Comparison of ENCODE assay signal across 1 cellular context in the genomic region with DNA sequence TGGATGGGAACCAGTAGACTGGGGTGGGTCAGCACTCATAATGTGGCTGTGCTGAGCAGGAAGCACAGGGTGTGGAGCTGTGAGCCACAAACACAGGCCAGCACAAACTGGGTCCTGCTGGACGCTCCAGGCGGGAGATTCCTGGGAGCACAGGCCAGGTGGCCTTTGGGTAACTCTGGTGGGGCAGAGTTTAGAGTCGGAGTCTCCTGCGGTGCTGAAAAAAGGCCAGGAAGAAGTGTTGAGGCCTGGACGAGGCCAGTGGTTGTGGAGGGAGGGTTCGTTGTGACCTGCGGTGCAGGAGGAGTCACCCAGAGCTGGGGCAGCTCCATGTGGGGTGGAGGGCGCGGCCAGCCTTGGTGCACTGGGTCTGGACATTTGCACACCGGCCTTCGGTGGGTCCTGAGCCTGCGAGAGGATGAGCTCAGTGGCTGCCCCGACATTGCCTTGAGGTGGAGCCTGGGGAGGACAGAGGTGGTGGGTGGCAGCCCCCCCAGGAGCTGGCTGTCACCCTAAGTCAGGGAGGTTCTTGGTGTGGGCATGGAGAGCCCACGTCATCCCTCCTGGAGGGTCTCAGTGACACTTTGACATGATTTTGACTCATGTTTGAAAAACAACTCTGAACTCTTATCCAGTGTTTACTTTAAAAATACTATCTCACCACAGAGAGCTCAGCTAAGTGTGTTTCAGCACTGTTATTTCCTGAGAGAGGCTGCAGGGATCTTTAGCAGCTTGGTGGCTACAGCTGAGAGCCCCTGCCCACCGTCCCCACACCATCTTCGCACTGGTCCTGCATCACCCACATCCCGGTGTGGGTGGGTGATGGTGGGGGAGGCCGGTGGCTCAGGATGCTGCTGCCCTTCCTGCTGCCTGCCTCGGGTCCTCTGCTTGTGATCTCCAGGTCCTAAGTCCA.
A peak's percentile ranks its signal among the peaks of the same experiment; 100 is the strongest.
TF ChIP-seq lines count a peak whose summit lies in the region.

No MANE protein-coding gene starts in this region.

TF ChIP-seq in HepG2, 621 proteins besides CTCF, POLR2A, EP300 and RAD21 (continued from another document and continues in another):
- TF ChIP-seq HDAC1 (CRISPR knock-in tag; IDR thresholded peaks at IDR 0.05) (no peak; the same call in 1 of the 2 replicates), ZFP36L1 (CRISPR knock-in tag; IDR thresholded peaks at IDR 0.05) (no peak), PATZ1 (CRISPR knock-in tag; IDR thresholded peaks at IDR 0.05) (peak; percentile 66), ZSCAN31 (CRISPR knock-in tag; IDR thresholded peaks at IDR 0.05; ENCODE audit: low read depth) (no peak), SNAPC2 (CRISPR knock-in tag; IDR thresholded peaks at IDR 0.05) (peak; percentile 91; the same call in 1 of the 2 replicates), GZF1 (CRISPR knock-in tag; IDR thresholded peaks at IDR 0.05) (no peak), SNAPC5 (CRISPR knock-in tag; IDR thresholded peaks at IDR 0.05; ENCODE audit: borderline replicate concordance) (no peak), ISL2 (CRISPR knock-in tag; IDR thresholded peaks at IDR 0.05) (no peak), RARG (CRISPR knock-in tag; IDR thresholded peaks at IDR 0.05; ENCODE audit: low read depth) (no peak), NR2F6 (IDR thresholded peaks at IDR 0.05) (no peak), NR2F6 (CRISPR knock-in tag; IDR thresholded peaks at IDR 0.05) (no peak), ZNF224 (CRISPR knock-in tag; IDR thresholded peaks at IDR 0.05) (0 out of 2 replicates have a peak, but pooled peaks have one; percentile 37), PCBP1 (IDR thresholded peaks at IDR 0.05; ENCODE audit: borderline replicate concordance, low read depth, low read length) (no peak), ZNF614 (CRISPR knock-in tag; IDR thresholded peaks at IDR 0.05; ENCODE audit: borderline replicate concordance) (no peak), HIVEP1 (CRISPR knock-in tag; IDR thresholded peaks at IDR 0.05) (peak; percentile 33; the same call in 1 of the 2 replicates), FOXO1 (CRISPR knock-in tag; IDR thresholded peaks at IDR 0.05) (peak; percentile 15; the same call in 1 of the 2 replicates), ZNF235 (CRISPR knock-in tag; IDR thresholded peaks at IDR 0.05; ENCODE audit: borderline replicate concordance) (no peak), ZNF484 (CRISPR knock-in tag; IDR thresholded peaks at IDR 0.05; ENCODE audit: borderline replicate concordance, low read depth) (no peak), AGO2 (optimal IDR thresholded peaks at IDR 0.05; ENCODE audit: low read depth, low read length) (no peak), SRY (CRISPR knock-in tag; IDR thresholded peaks at IDR 0.05) (no peak), ZNF891 (CRISPR knock-in tag; IDR thresholded peaks at IDR 0.05) (peak; percentile 85), KLF13 (CRISPR knock-in tag; IDR thresholded peaks at IDR 0.05) (no peak), ZNF513 (CRISPR knock-in tag; conservative IDR thresholded peaks at IDR 0.05) (no peak), ZNF44 (CRISPR knock-in tag; IDR thresholded peaks at IDR 0.05) (no peak), EEA1 (CRISPR knock-in tag; IDR thresholded peaks at IDR 0.05; ENCODE audit: borderline replicate concordance) (no peak), SALL1 (CRISPR knock-in tag; IDR thresholded peaks at IDR 0.05) (peak; percentile 39), TOE1 (CRISPR knock-in tag; IDR thresholded peaks at IDR 0.05) (no peak), FOXA1 (IDR thresholded peaks at IDR 0.05) (no peak), FOXA1 (CRISPR knock-in tag; IDR thresholded peaks at IDR 0.05) (peak; percentile 64), ZNF674 (CRISPR knock-in tag; IDR thresholded peaks at IDR 0.05; ENCODE audit: low read depth) (no peak), ZMYM4 (CRISPR knock-in tag; IDR thresholded peaks at IDR 0.05) (no peak), REST (IDR thresholded peaks at IDR 0.05; ENCODE audit: borderline replicate concordance in 1 of 2, low read depth in 1 of 2, low read length in 2 of 2) (no peak), NFRKB (IDR thresholded peaks at IDR 0.05) (no peak), ZNF770 (CRISPR knock-in tag; IDR thresholded peaks at IDR 0.05) (no peak), ZMAT5 (CRISPR knock-in tag; IDR thresholded peaks at IDR 0.05; ENCODE audit: borderline replicate concordance, low read depth) (no peak)
- TF ChIP-seq, protein P1, sequence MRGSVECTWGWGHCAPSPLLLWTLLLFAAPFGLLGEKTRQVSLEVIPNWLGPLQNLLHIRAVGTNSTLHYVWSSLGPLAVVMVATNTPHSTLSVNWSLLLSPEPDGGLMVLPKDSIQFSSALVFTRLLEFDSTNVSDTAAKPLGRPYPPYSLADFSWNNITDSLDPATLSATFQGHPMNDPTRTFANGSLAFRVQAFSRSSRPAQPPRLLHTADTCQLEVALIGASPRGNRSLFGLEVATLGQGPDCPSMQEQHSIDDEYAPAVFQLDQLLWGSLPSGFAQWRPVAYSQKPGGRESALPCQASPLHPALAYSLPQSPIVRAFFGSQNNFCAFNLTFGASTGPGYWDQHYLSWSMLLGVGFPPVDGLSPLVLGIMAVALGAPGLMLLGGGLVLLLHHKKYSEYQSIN (CRISPR knock-in tag; IDR thresholded peaks at IDR 0.05; ENCODE audit: borderline replicate concordance): no peak
- TF ChIP-seq, protein P2, sequence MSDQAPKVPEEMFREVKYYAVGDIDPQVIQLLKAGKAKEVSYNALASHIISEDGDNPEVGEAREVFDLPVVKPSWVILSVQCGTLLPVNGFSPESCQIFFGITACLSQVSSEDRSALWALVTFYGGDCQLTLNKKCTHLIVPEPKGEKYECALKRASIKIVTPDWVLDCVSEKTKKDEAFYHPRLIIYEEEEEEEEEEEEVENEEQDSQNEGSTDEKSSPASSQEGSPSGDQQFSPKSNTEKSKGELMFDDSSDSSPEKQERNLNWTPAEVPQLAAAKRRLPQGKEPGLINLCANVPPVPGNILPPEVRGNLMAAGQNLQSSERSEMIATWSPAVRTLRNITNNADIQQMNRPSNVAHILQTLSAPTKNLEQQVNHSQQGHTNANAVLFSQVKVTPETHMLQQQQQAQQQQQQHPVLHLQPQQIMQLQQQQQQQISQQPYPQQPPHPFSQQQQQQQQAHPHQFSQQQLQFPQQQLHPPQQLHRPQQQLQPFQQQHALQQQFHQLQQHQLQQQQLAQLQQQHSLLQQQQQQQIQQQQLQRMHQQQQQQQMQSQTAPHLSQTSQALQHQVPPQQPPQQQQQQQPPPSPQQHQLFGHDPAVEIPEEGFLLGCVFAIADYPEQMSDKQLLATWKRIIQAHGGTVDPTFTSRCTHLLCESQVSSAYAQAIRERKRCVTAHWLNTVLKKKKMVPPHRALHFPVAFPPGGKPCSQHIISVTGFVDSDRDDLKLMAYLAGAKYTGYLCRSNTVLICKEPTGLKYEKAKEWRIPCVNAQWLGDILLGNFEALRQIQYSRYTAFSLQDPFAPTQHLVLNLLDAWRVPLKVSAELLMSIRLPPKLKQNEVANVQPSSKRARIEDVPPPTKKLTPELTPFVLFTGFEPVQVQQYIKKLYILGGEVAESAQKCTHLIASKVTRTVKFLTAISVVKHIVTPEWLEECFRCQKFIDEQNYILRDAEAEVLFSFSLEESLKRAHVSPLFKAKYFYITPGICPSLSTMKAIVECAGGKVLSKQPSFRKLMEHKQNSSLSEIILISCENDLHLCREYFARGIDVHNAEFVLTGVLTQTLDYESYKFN (CRISPR knock-in tag; conservative IDR thresholded peaks at IDR 0.05): peak; percentile 37; the same call in 1 of the 2 replicates
- TF ChIP-seq, protein P3, sequence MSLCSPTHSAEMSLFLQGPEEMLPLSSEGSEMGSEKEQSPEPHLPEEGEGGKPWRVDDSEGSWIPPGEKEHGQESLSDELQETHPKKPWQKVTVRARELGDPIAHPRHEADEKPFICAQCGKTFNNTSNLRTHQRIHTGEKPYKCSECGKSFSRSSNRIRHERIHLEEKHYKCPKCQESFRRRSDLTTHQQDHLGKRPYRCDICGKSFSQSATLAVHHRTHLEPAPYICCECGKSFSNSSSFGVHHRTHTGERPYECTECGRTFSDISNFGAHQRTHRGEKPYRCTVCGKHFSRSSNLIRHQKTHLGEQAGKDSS (CRISPR knock-in tag; IDR thresholded peaks at IDR 0.05; ENCODE audit: borderline replicate concordance, low read depth): 0 out of 2 replicates have a peak, but pooled peaks have one; percentile 66
- TF ChIP-seq, protein P4, sequence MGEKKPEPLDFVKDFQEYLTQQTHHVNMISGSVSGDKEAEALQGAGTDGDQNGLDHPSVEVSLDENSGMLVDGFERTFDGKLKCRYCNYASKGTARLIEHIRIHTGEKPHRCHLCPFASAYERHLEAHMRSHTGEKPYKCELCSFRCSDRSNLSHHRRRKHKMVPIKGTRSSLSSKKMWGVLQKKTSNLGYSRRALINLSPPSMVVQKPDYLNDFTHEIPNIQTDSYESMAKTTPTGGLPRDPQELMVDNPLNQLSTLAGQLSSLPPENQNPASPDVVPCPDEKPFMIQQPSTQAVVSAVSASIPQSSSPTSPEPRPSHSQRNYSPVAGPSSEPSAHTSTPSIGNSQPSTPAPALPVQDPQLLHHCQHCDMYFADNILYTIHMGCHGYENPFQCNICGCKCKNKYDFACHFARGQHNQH (CRISPR knock-in tag; IDR thresholded peaks at IDR 0.05): no peak
- TF ChIP-seq, protein P5, sequence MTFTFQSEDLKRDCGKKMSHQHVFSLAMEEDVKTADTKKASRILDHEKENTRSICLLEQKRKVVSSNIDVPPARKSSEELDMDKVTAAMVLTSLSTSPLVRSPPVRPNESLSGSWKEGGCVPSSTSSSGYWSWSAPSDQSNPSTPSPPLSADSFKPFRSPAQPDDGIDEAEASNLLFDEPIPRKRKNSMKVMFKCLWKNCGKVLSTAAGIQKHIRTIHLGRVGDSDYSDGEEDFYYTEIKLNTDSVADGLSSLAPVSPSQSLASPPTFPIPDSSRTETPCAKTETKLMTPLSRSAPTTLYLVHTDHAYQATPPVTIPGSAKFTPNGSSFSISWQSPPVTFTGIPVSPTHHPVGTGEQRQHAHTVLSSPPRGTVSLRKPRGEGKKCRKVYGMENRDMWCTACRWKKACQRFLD (CRISPR knock-in tag; IDR thresholded peaks at IDR 0.05; ENCODE audit: borderline replicate concordance): 0 out of 2 replicates have a peak, but pooled peaks have one; percentile 22
